ENCODE assay signal across 20 cellular contexts in genomic region chr11:106989056-106989455, GRCh38. TPM values are rescaled to one million over a fixed set of nuclear protein-coding genes. Genes with fewer than 3 reads are reported as not detected.
DNase-seq lines count a peak whose midpoint lies in the region; ATAC-seq and TF ChIP-seq lines count a peak whose summit lies in the region.
"Had no signal": no experiment of that assay in that cellular context is flagged by ENCODE, and none has a peak within 500 bp of the region (broad histone marks: within the 10 kb centered on the region; RNA-seq: fewer than 3 reads in every experiment).

No MANE protein-coding gene starts in this region.

- H3K27me3 ChIP-seq in heart left ventricle (no peaks in the 10 kb centered on the region), uterus (no peaks in the 10 kb centered on the region)
- H3K27me3 ChIP-seq: BLaER1, colonic mucosa, gastroesophageal sphincter, transverse colon had no signal

- H3K4me1 ChIP-seq in heart left ventricle, result peaks cover 0 to 29% (median 1%) of the 10 kb centered on the region in 12 donors
- H3K4me1 ChIP-seq in uterus, result peaks cover 0 to 7% of the 10 kb centered on the region in 2 donors
- H3K4me1 ChIP-seq: BLaER1, colonic mucosa, gastroesophageal sphincter, transverse colon had no signal

- WGBS in heart left ventricle, 4 donors, result 86 to 93% (median 89%) methylated on average over 1 of the region's 1 CpG

- DNase-seq in heart left ventricle (no peak), Right ventricle myocardium inferior (ENCODE audit: missing footprints) (no peak), amniotic epithelial cell (ENCODE audit: low read depth) (peak; percentile 67), glutamatergic neuron (no peak), uterus (no peak), GM10248 (ENCODE audit: extremely low spot score) (no peak), GOT3 (lab: John Stamatoyannopoulos, UW) (no peak), Calu3 (no peak)
- DNase-seq: activated B cell treated with CpG ODN at 0.5 μM for 24 hours; activated CD4-positive, alpha-beta memory T cell treated with anti-CD3 and anti-CD28 coated beads, Interleukin-2, amount 10 ng/mL, durations not matched to agents 7 days and 5 days; activated naive CD4-positive, alpha-beta T cell treated with anti-CD3 and anti-CD28 coated beads for 36 hours; activated T-cell treated with anti-CD3 and anti-CD28 coated beads, Interleukin-2, amount 50 U/mL, for 24 hours; colonic mucosa; NCI-H774; PC-9; transverse colon had no signal

- intact Hi-C loops in heart left ventricle (cut with DNase I), result no loop called here
- intact Hi-C loops in Right ventricle myocardium inferior (cut with DNase I), result no loop called here
- intact Hi-C loops in uterus (cut with DNase I; ENCODE audit: low total_unique reads), result no loop called here
- intact Hi-C loops in Calu3 (cut with micrococcal nuclease; ENCODE audit: unreplicated experiment), result no loop called here

- CTCF ChIA-PET in GM10248 (lab: Yijun Ruan, JAX), result interaction anchor here (0.9 to 3.9 kb wide), 6 partner anchors 8 to 35 kb away, joined by 3 to 11 read pairs (median 4); no protein-coding TSS in a partner anchor
- CTCF ChIA-PET in Calu3 (lab: Charles Lee), result no interaction called here

- no peak for ATAC-seq in heart left ventricle
- no peak for ATAC-seq in Right ventricle myocardium inferior
- ATAC-seq: gastroesophageal sphincter; stimulated activated effector memory CD8-positive, alpha-beta T cell treated with anti-CD3 and anti-CD28 coated beads, Interleukin-12 subunit alpha, Interleukin-12 subunit beta, amount 100 ng/mL, for 72 hours had no signal

- H3K27me3 Mint-ChIP-seq in glutamatergic neuron (ENCODE audit: unreplicated experiment) (peaks cover 8% of the 10 kb centered on the region), Calu3 (ENCODE audit: unreplicated experiment) (no peaks in the 10 kb centered on the region)
- H3K27me3 Mint-ChIP-seq: activated B cell treated with CpG ODN at 0.5 μM for 24 hours; activated CD4-positive, alpha-beta memory T cell treated with anti-CD3 and anti-CD28 coated beads, Interleukin-2, amount 10 ng/mL, durations not matched to agents 7 days and 5 days; activated T-cell treated with anti-CD3 and anti-CD28 coated beads, Interleukin-2, amount 50 U/mL, for 24 hours had no signal

- H3K27ac ChIP-seq in heart left ventricle (peak overlapping the region in 8 of 12 donors; percentile 4 to 70 (median 47)), uterus (peak overlapping the region; percentile 83 to 84)
- H3K27ac ChIP-seq: BLaER1, colonic mucosa, PC-9, SK-N-MC had no signal

- H3K9me3 ChIP-seq in heart left ventricle (no peaks in the 10 kb centered on the region), uterus (no peaks in the 10 kb centered on the region)
- H3K9me3 ChIP-seq: BLaER1, colonic mucosa, gastroesophageal sphincter, transverse colon had no signal

- H3K4me3 ChIP-seq in heart left ventricle (no peak overlapping the region), uterus (no peak overlapping the region)
- H3K4me3 ChIP-seq: BLaER1, colonic mucosa, gastroesophageal sphincter, PC-9, SK-N-MC, transverse colon had no signal

- TF ChIP-seq CTCF in heart left ventricle (IDR thresholded peaks at IDR 0.05) (no peak), glutamatergic neuron (IDR thresholded peaks at IDR 0.05; ENCODE audit: partially characterized antibody, unreplicated experiment) (no peak), uterus (IDR thresholded peaks at IDR 0.05) (no peak), GM10248 (IDR thresholded peaks at IDR 0.05; ENCODE audit: control extremely low read depth, extremely low read depth, low read depth, missing control alignments) (no peak), Calu3 (IDR thresholded peaks at IDR 0.05; ENCODE audit: unreplicated experiment) (no peak)

- no peaks in the 10 kb centered on the region for H3K36me3 Mint-ChIP-seq in glutamatergic neuron (ENCODE audit: unreplicated experiment)
- no peaks in the 10 kb centered on the region for H3K36me3 Mint-ChIP-seq in Calu3 (ENCODE audit: insufficient read depth, unreplicated experiment)
- H3K36me3 Mint-ChIP-seq: stimulated activated effector memory CD8-positive, alpha-beta T cell treated with anti-CD3 and anti-CD28 coated beads, Interleukin-12 subunit alpha, Interleukin-12 subunit beta, amount 100 ng/mL, for 72 hours had no signal

- H3K4me3 Mint-ChIP-seq in glutamatergic neuron (ENCODE audit: unreplicated experiment) (peak overlapping the region; percentile 8), Calu3 (ENCODE audit: low read depth, unreplicated experiment) (no peak overlapping the region)
- H3K4me3 Mint-ChIP-seq: activated B cell treated with CpG ODN at 0.5 μM for 24 hours; activated CD4-positive, alpha-beta memory T cell treated with anti-CD3 and anti-CD28 coated beads, Interleukin-2, amount 10 ng/mL, durations not matched to agents 7 days and 5 days; activated naive CD4-positive, alpha-beta T cell treated with anti-CD3 and anti-CD28 coated beads for 36 hours; activated T-cell treated with anti-CD3 and anti-CD28 coated beads, Interleukin-2, amount 50 U/mL, for 24 hours; stimulated activated effector memory CD8-positive, alpha-beta T cell treated with anti-CD3 and anti-CD28 coated beads, Interleukin-12 subunit alpha, Interleukin-12 subunit beta, amount 100 ng/mL, for 72 hours had no signal

- H3K36me3 ChIP-seq in heart left ventricle (no peaks in the 10 kb centered on the region), uterus (no peaks in the 10 kb centered on the region)
- H3K36me3 ChIP-seq: BLaER1, colonic mucosa, gastroesophageal sphincter, transverse colon had no signal

- TF ChIP-seq POLR2A in heart left ventricle (IDR thresholded peaks at IDR 0.05) (no peak), uterus (IDR thresholded peaks at IDR 0.05) (no peak)

- H3K9me3 Mint-ChIP-seq in glutamatergic neuron (ENCODE audit: unreplicated experiment) (peaks cover 19% of the 10 kb centered on the region), Calu3 (ENCODE audit: low read depth, unreplicated experiment) (no peaks in the 10 kb centered on the region)

- peak overlapping the region; percentile 99 for H3K27ac Mint-ChIP-seq in glutamatergic neuron (ENCODE audit: unreplicated experiment)
- no peak overlapping the region for H3K27ac Mint-ChIP-seq in Calu3 (ENCODE audit: unreplicated experiment)
- H3K27ac Mint-ChIP-seq: activated B cell treated with CpG ODN at 0.5 μM for 24 hours; activated CD4-positive, alpha-beta memory T cell treated with anti-CD3 and anti-CD28 coated beads, Interleukin-2, amount 10 ng/mL, durations not matched to agents 7 days and 5 days; activated naive CD4-positive, alpha-beta T cell treated with anti-CD3 and anti-CD28 coated beads for 36 hours; activated T-cell treated with anti-CD3 and anti-CD28 coated beads, Interleukin-2, amount 50 U/mL, for 24 hours; stimulated activated effector memory CD8-positive, alpha-beta T cell treated with anti-CD3 and anti-CD28 coated beads, Interleukin-12 subunit alpha, Interleukin-12 subunit beta, amount 100 ng/mL, for 72 hours had no signal

- POLR2A ChIA-PET in GM10248 (lab: Yijun Ruan, JAX), result no interaction called here

- H3K4me1 Mint-ChIP-seq in glutamatergic neuron (ENCODE audit: low read depth, unreplicated experiment), result peaks cover 52% of the 10 kb centered on the region
- no peaks in the 10 kb centered on the region for H3K4me1 Mint-ChIP-seq in Calu3 (ENCODE audit: low read depth, unreplicated experiment)
- H3K4me1 Mint-ChIP-seq: activated B cell treated with CpG ODN at 0.5 μM for 24 hours; activated CD4-positive, alpha-beta memory T cell treated with anti-CD3 and anti-CD28 coated beads, Interleukin-2, amount 10 ng/mL, durations not matched to agents 7 days and 5 days; stimulated activated effector memory CD8-positive, alpha-beta T cell treated with anti-CD3 and anti-CD28 coated beads, Interleukin-12 subunit alpha, Interleukin-12 subunit beta, amount 100 ng/mL, for 72 hours had no signal

- BruUV-seq in Calu3 (replicated peaks; lab: Mats Ljungman, UMichigan), result no TSS peak

RNA-seq across cellular contexts. Expression of gene GUCY1A2, which starts 29.2 kb away (rescaled TPM):
- total RNA-seq in heart left ventricle (10 to 100 TPM in 6 of 9 donors, 1 to 10 TPM in 3; 7.8 to 14.1 (median 10.9) TPM), Right ventricle myocardium inferior (12.4 TPM), glutamatergic neuron (ENCODE audit: unreplicated experiment) (20.3 TPM), uterus (100 to 1,000 TPM in 1 of 4 donors, 10 to 100 TPM in 3; 22.6 to 147 (median 71.3) TPM), Calu3 (2022) (0.12 TPM in 1 of 2 replicates, not detected in the other)
- 1 to 10 TPM in 1 of 2 donors, under 1 TPM in 1; 0.93 to 1.2 TPM for polyA plus RNA-seq in heart left ventricle
- total RNA-seq: activated B cell treated with CpG ODN at 0.5 μM for 24 hours; activated CD4-positive, alpha-beta memory T cell treated with anti-CD3 and anti-CD28 coated beads, Interleukin-2, amount 10 ng/mL, durations not matched to agents 7 days and 5 days; activated naive CD4-positive, alpha-beta T cell treated with anti-CD3 and anti-CD28 coated beads for 36 hours; PC-9 had no signal
